ENCODE assay signal across 8 cellular contexts in genomic region chr13:48233886-48234488, GRCh38. TPM values are rescaled to one million over a fixed set of nuclear protein-coding genes. Genes with fewer than 3 reads are reported as not detected.
A peak's percentile ranks its signal among the peaks of the same experiment; 100 is the strongest.
DNase-seq lines count a peak whose midpoint lies in the region; ATAC-seq and TF ChIP-seq lines count a peak whose summit lies in the region.

No MANE protein-coding gene starts in this region.

- peak overlapping the region; percentile 81 to 99 for H3K4me3 ChIP-seq in SK-N-SH (ENCODE audit: low read depth in 2 of 2, low read length in 1 of 2)
- peak overlapping the region; percentile 85 for H3K4me3 ChIP-seq in fibroblast of pulmonary artery (replicated peaks; ENCODE audit: low read depth, low read length)

- H3K27me3 ChIP-seq in SK-N-SH (ENCODE audit: insufficient read depth) = no peaks in the 10 kb centered on the region

- no peak for ATAC-seq in activated CD8-positive, alpha-beta memory T cell treated with anti-CD3 and anti-CD28 coated beads, Interleukin-2, amount 10 ng/mL, durations not matched to agents 7 days and 5 days

- H3K9me2 ChIP-seq in SK-N-SH = no peaks in the 10 kb centered on the region

- peaks cover 59% of the 10 kb centered on the region for H3K79me2 ChIP-seq in SK-N-SH (ENCODE audit: insufficient read depth)

- TF ChIP-seq RAD21 in SK-N-SH (IDR thresholded peaks at IDR 0.05; ENCODE audit: low read length) = no peak

- no peak for DNase-seq in activated CD8-positive, alpha-beta memory T cell treated with anti-CD3 and anti-CD28 coated beads, Interleukin-2, amount 10 ng/mL, durations not matched to agents 7 days and 5 days
- DNase-seq in activated CD8-positive, alpha-beta memory T cell treated with anti-CD3 and anti-CD28 coated beads, Interleukin-2, amount 50 U/mL, for 48 hours = no peak
- no peak for DNase-seq in SK-N-SH
- peak; percentile 69 for DNase-seq in fibroblast of pulmonary artery (ENCODE audit: low read depth)
- no peak for DNase-seq in osteocyte (ENCODE audit: extremely low spot score, unreplicated experiment)
- DNase-seq in NCI-H1092 (lab: John Stamatoyannopoulos, UW) = no peak
- DNase-seq in D341Med (ENCODE audit: low spot score) = no peak
- no peak for DNase-seq in cerebellum (ENCODE audit: low spot score)

- peaks cover 30% of the 10 kb centered on the region; the same call in 1 of the 2 replicates for H4K20me1 ChIP-seq in SK-N-SH (ENCODE audit: insufficient read depth)

- H3K9ac ChIP-seq in SK-N-SH = peak overlapping the region; percentile 99

- peak overlapping the region; percentile 73 to 94 for H3K27ac ChIP-seq in SK-N-SH (ENCODE audit: low read depth in 2 of 2, low read length in 1 of 2)

- WGBS in SK-N-SH (ENCODE audit: low lambda C conversion rate) = 3% methylated on average over 12 of the region's 12 CpGs

- CTCF ChIA-PET in activated CD8-positive, alpha-beta memory T cell treated with anti-CD3 and anti-CD28 coated beads, Interleukin-2, amount 10 ng/mL, durations not matched to agents 7 days and 5 days (lab: Charles Lee) = interaction anchor here (0.6 to 2.7 kb wide), 13 partner anchors 13 to 347 kb away, joined by 3 to 23 read pairs (median 4); partner anchors contain the start of gene MED4
- CTCF ChIA-PET in SK-N-SH (lab: Yijun Ruan, JAX) = interaction anchor here (1.1 to 1.7 kb wide), 4 partner anchors 13 to 139 kb away, joined by 5 to 6 read pairs (median 5); partner anchors contain the start of gene MED4

- peak overlapping the region; percentile 87 for H3K27ac Mint-ChIP-seq in activated CD8-positive, alpha-beta memory T cell treated with anti-CD3 and anti-CD28 coated beads, Interleukin-2, amount 10 ng/mL, durations not matched to agents 7 days and 5 days
- peak overlapping the region; percentile 98 for H3K27ac Mint-ChIP-seq in osteocyte (ENCODE audit: unreplicated experiment)

- POLR2A ChIA-PET in SK-N-SH (lab: Yijun Ruan, JAX) = no interaction called here

- H3K4me1 ChIP-seq in SK-N-SH (ENCODE audit: control insufficient read depth in 1 of 2, insufficient read depth in 2 of 2, low read depth in 1 of 2, low read length in 1 of 2) = peaks cover 18 to 22% of the 10 kb centered on the region in 2 experiments; a peak in 3 of 4 replicates

- H3K9me3 Mint-ChIP-seq in activated CD8-positive, alpha-beta memory T cell treated with anti-CD3 and anti-CD28 coated beads, Interleukin-2, amount 10 ng/mL, durations not matched to agents 7 days and 5 days (ENCODE audit: low read depth) = no peaks in the 10 kb centered on the region
- no peaks in the 10 kb centered on the region for H3K9me3 Mint-ChIP-seq in osteocyte (ENCODE audit: unreplicated experiment)

- H3K4me2 ChIP-seq in SK-N-SH = peak overlapping the region; percentile 69

- peak overlapping the region; percentile 80; the same call in 1 of the 2 replicates for H2AFZ ChIP-seq in SK-N-SH (ENCODE audit: low read depth)

- no peaks in the 10 kb centered on the region for H3K9me3 ChIP-seq in SK-N-SH

- H3F3A ChIP-seq in SK-N-SH (replicated peaks; ENCODE audit: insufficient read depth) = peaks cover 17% of the 10 kb centered on the region

- H3K4me3 Mint-ChIP-seq in activated CD8-positive, alpha-beta memory T cell treated with anti-CD3 and anti-CD28 coated beads, Interleukin-2, amount 10 ng/mL, durations not matched to agents 7 days and 5 days = peak overlapping the region; percentile 92
- peak overlapping the region; percentile 92 for H3K4me3 Mint-ChIP-seq in osteocyte (ENCODE audit: unreplicated experiment)

- H3K4me1 Mint-ChIP-seq in activated CD8-positive, alpha-beta memory T cell treated with anti-CD3 and anti-CD28 coated beads, Interleukin-2, amount 10 ng/mL, durations not matched to agents 7 days and 5 days = peaks cover 40% of the 10 kb centered on the region
- peaks cover 55% of the 10 kb centered on the region for H3K4me1 Mint-ChIP-seq in osteocyte (ENCODE audit: unreplicated experiment)

- H3K27me3 Mint-ChIP-seq in activated CD8-positive, alpha-beta memory T cell treated with anti-CD3 and anti-CD28 coated beads, Interleukin-2, amount 10 ng/mL, durations not matched to agents 7 days and 5 days = peaks cover 15% of the 10 kb centered on the region
- H3K27me3 Mint-ChIP-seq in osteocyte (ENCODE audit: unreplicated experiment) = peaks cover 3% of the 10 kb centered on the region

- no peak for TF ChIP-seq EP300 in SK-N-SH (IDR thresholded peaks at IDR 0.05; ENCODE audit: borderline replicate concordance in 1 of 2, low read depth in 1 of 2, low read length in 1 of 2)

- H3K36me3 Mint-ChIP-seq in activated CD8-positive, alpha-beta memory T cell treated with anti-CD3 and anti-CD28 coated beads, Interleukin-2, amount 10 ng/mL, durations not matched to agents 7 days and 5 days = peaks cover 21% of the 10 kb centered on the region
- H3K36me3 Mint-ChIP-seq in osteocyte (ENCODE audit: unreplicated experiment) = no peaks in the 10 kb centered on the region

- TF ChIP-seq CTCF in SK-N-SH (IDR thresholded peaks at IDR 0.05) = no peak
- TF ChIP-seq CTCF in fibroblast of pulmonary artery (IDR thresholded peaks at IDR 0.05; ENCODE audit: low read length, missing control alignments) = no peak
- no peak for TF ChIP-seq CTCF in osteocyte (IDR thresholded peaks at IDR 0.05)

- peaks cover 0 to 5% of the 10 kb centered on the region in 2 experiments for H3K36me3 ChIP-seq in SK-N-SH (replicated peaks in 1 of 2; ENCODE audit: control insufficient read depth in 1 of 2, insufficient read depth in 2 of 2, low read length in 1 of 2)

TF ChIP-seq in SK-N-SH, 30 proteins besides CTCF, POLR2A, EP300 and RAD21:
- TF ChIP-seq RCOR1 (IDR thresholded peaks at IDR 0.05; ENCODE audit: low read length) (no peak), ELF1 (IDR thresholded peaks at IDR 0.05) (no peak), YY1 (IDR thresholded peaks at IDR 0.05; ENCODE audit: low read depth) (peak; percentile 81)

RNA-seq across cellular contexts. Expression of gene ITM2B, which starts 1.0 kb away (rescaled TPM):
- total RNA-seq in activated CD8-positive, alpha-beta memory T cell treated with anti-CD3 and anti-CD28 coated beads, Interleukin-2, amount 10 ng/mL, durations not matched to agents 7 days and 5 days = 100 to 1,000 TPM; 163 to 197 TPM
- polyA plus RNA-seq in SK-N-SH (2012; rRNA removed) = 184 and 186 TPM in 2 replicates
- polyA plus RNA-seq in SK-N-SH (2012; cell fraction: cytosol; rRNA removed) = 266 and 330 TPM in 2 replicates
- 81.7 and 136 TPM in 2 replicates for polyA plus RNA-seq in SK-N-SH (2012; cell fraction: nucleus; rRNA removed)
- total RNA-seq in osteocyte (502 and 510 TPM in 2 replicates), cerebellum (117 TPM)
